In genomic region chr1:101371259-101371658, GRCh38 we compare ENCODE assay signal across 8 cellular contexts.
DNase-seq lines count a peak whose midpoint lies in the region; ATAC-seq, FAIRE-seq and TF ChIP-seq lines count a peak whose summit lies in the region.

No MANE protein-coding gene starts in this region.

- no TSS peak for BruUV-seq in OCI-LY7 (replicated peaks; lab: Mats Ljungman, UMichigan)

- no peak overlapping the region for H3K4ac ChIP-seq in neuronal stem cell (ENCODE audit: low read length)

- H2AFZ ChIP-seq in neuronal stem cell (ENCODE audit: low read length) (no peak overlapping the region), OCI-LY7 (ENCODE audit: low read length) (no peak overlapping the region)

- CTCF ChIA-PET in OCI-LY7 (lab: Charles Lee; ENCODE audit: unreplicated experiment), result no interaction called here

- H3K79me2 ChIP-seq in OCI-LY7 (ENCODE audit: insufficient read depth, low read depth, low read length), result no peaks in the 10 kb centered on the region

- H3K23ac ChIP-seq in neuronal stem cell (ENCODE audit: low read depth, low read length, poor library complexity), result no peak overlapping the region

- TF ChIP-seq POLR2A in H54 (IDR thresholded peaks at IDR 0.05; ENCODE audit: low read depth, low read length) (no peak), vagina (IDR thresholded peaks at IDR 0.05) (no peak)

- H3K9me3 ChIP-seq in neuronal stem cell (replicated peaks in 1 of 2; ENCODE audit: control insufficient read depth in 2 of 2, insufficient read depth in 1 of 2, low read depth in 1 of 2, low read length in 2 of 2) (peaks cover 2 to 4% of the 10 kb centered on the region in 2 donors), OCI-LY7 (ENCODE audit: low read length) (no peaks in the 10 kb centered on the region), vagina (no peaks in the 10 kb centered on the region)

- H3K79me1 ChIP-seq in neuronal stem cell (ENCODE audit: low read depth, low read length), result no peaks in the 10 kb centered on the region

- intact Hi-C loops in OCI-LY7 (cut with micrococcal nuclease; ENCODE audit: unreplicated experiment), result no loop called here
- intact Hi-C loops in vagina (cut with DNase I), result no loop called here

- H3K4me1 ChIP-seq in neuronal stem cell (ENCODE audit: control insufficient read depth in 2 of 2, insufficient read depth in 1 of 2, low read depth in 1 of 2, low read length in 2 of 2) (peaks cover 4 to 14% of the 10 kb centered on the region in 2 donors), OCI-LY7 (ENCODE audit: insufficient read depth, low read length, poor library complexity, severe bottlenecking) (no peaks in the 10 kb centered on the region), vagina (peaks cover 7% of the 10 kb centered on the region)

- no peak overlapping the region for H3K14ac ChIP-seq in neuronal stem cell (ENCODE audit: low read length)

- H2BK12ac ChIP-seq in neuronal stem cell (ENCODE audit: low read length), result no peak overlapping the region

- no peak overlapping the region for H4K91ac ChIP-seq in neuronal stem cell (ENCODE audit: low read depth, low read length, poor library complexity)

- H3K4me2 ChIP-seq in neuronal stem cell (ENCODE audit: insufficient read depth, low read length, poor library complexity, severe bottlenecking), result no peak overlapping the region
- H3K4me2 ChIP-seq in OCI-LY7 (ENCODE audit: low read length), result no peak overlapping the region

- no peak overlapping the region for H2AK5ac ChIP-seq in neuronal stem cell (ENCODE audit: low read depth, low read length)

- no peaks in the 10 kb centered on the region for H3K27me3 ChIP-seq in neuronal stem cell (ENCODE audit: control insufficient read depth in 3 of 3, insufficient read depth in 3 of 3, low read depth in 1 of 3, low read length in 3 of 3)
- no peaks in the 10 kb centered on the region for H3K27me3 ChIP-seq in vagina

- H2BK120ac ChIP-seq in neuronal stem cell (ENCODE audit: low read depth, low read length), result no peak overlapping the region

- H3K27ac ChIP-seq in neuronal stem cell (replicated peaks; ENCODE audit: low read length), result no peak overlapping the region
- H3K27ac ChIP-seq in OCI-LY7 (ENCODE audit: low read depth, low read length, poor library complexity, severe bottlenecking), result no peak overlapping the region
- H3K27ac ChIP-seq in vagina, result no peak overlapping the region

- peak; percentile 91 for FAIRE-seq in H54 (lab: Jason Lieb, UNC)

- POLR2A ChIA-PET in OCI-LY7 (lab: Charles Lee), result interaction anchor here (0.6 kb wide), 1 partner anchor 381 kb away, joined by 3 read pairs; no protein-coding TSS in a partner anchor

- H3K18ac ChIP-seq in neuronal stem cell (ENCODE audit: low read length), result no peak overlapping the region

- no peaks in the 10 kb centered on the region for H4K20me1 ChIP-seq in OCI-LY7 (ENCODE audit: insufficient read depth, low read length)

- H3K4me3 ChIP-seq in fibroblast of pulmonary artery (replicated peaks; ENCODE audit: low read depth, low read length) (no peak overlapping the region), neuronal stem cell (ENCODE audit: low read length in 2 of 2) (no peak overlapping the region), OCI-LY7 (ENCODE audit: low read depth, low read length, poor library complexity, severe bottlenecking) (no peak overlapping the region), vagina (no peak overlapping the region)

- ATAC-seq in GM18508 (IDR thresholded peaks at IDR 0.05; ENCODE audit: insufficient read depth, unreplicated experiment), result peak; percentile 99

- TF ChIP-seq CTCF in fibroblast of pulmonary artery (IDR thresholded peaks at IDR 0.05; ENCODE audit: low read length, missing control alignments), result no peak
- no peak for TF ChIP-seq CTCF in OCI-LY7 (conservative IDR thresholded peaks at IDR 0.05; ENCODE audit: low read length)
- TF ChIP-seq CTCF in vagina (IDR thresholded peaks at IDR 0.05), result no peak

- H3K36me3 ChIP-seq in neuronal stem cell (replicated peaks in 1 of 2; ENCODE audit: control insufficient read depth in 2 of 2, insufficient read depth in 2 of 2, low read length in 2 of 2), result no peaks in the 10 kb centered on the region
- no peaks in the 10 kb centered on the region for H3K36me3 ChIP-seq in OCI-LY7 (ENCODE audit: insufficient read depth, low read length)
- no peaks in the 10 kb centered on the region for H3K36me3 ChIP-seq in vagina

- no peak overlapping the region for H2BK15ac ChIP-seq in neuronal stem cell (ENCODE audit: low read length)

- H3K9me2 ChIP-seq in OCI-LY7 (ENCODE audit: insufficient read depth, low read length), result no peaks in the 10 kb centered on the region

- DNase-seq in H54 (ENCODE audit: insufficient read length, low spot score) (peak; percentile 30), LoVo (ENCODE audit: low spot score) (peak; percentile 14), fibroblast of pulmonary artery (ENCODE audit: low read depth) (peak; percentile 13), NOMO-1 (lab: John Stamatoyannopoulos, UW; ENCODE audit: unreplicated experiment in 2 of 2) (no peak), neuronal stem cell (ENCODE audit: low spot score) (no peak), OCI-LY7 (ENCODE audit: low spot score) (no peak), vagina (ENCODE audit: extremely low spot score in 2 of 2) (no peak)

- no peak overlapping the region for H2BK5ac ChIP-seq in neuronal stem cell (ENCODE audit: low read length)

- H3K9ac ChIP-seq in neuronal stem cell (ENCODE audit: low read depth, low read length, poor library complexity), result no peak overlapping the region

- H4K8ac ChIP-seq in neuronal stem cell (ENCODE audit: low read depth, low read length), result no peak overlapping the region

Comparison
In these comparisons a context has a peak if more than half of its experiments do, and no peak if none do; other contexts are left out.
1. DNase-seq: peak in H54 (single experiment), LoVo (single experiment) and fibroblast of pulmonary artery (single experiment); none in NOMO-1 (0 of 2), neuronal stem cell (single experiment), OCI-LY7 (single experiment) and vagina (0 of 2).